ENCODE assay signal across 29 cellular contexts in the genomic region with DNA sequence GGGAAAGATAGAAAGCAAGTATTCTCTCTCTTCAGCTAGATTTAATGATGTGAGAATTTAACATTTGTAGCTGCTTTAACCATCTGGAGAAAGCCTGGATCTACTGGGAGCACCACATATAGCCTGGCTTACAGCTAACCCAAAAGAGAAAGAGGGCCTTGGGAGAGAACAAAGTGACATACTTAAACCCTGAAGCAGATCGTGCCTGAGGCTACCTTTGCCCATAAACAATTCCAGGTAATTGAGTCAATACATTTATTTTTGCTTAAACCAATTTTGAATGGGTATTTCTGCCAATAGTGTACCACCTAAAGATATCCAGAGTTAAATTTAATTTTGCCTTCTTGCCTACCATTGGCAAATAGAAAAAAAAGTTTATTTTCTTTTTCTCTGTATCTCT.
"Had no signal": no experiment of that assay in that cellular context is flagged by ENCODE, and none has a peak within 500 bp of the region (broad histone marks: within the 10 kb centered on the region; RNA-seq: fewer than 3 reads in every experiment).

No MANE protein-coding gene starts in this region.

- H3K36me3 Mint-ChIP-seq: natural killer cell; neural progenitor cell; stimulated activated effector memory CD8-positive, alpha-beta T cell treated with anti-CD3 and anti-CD28 coated beads, Interleukin-12 subunit alpha, Interleukin-12 subunit beta, amount 100 ng/mL, for 72 hours; stimulated activated naive B cell treated with anti-CD40 and anti-IgM and Interleukin-4, amounts not matched to agents 10 μg/mL and 1 μg/mL and 100 μg/mL, for 72 hours; type B pancreatic cell had no signal

- H3K4me1 Mint-ChIP-seq: natural killer cell; nephron progenitor cell; neural progenitor cell; stimulated activated effector memory CD8-positive, alpha-beta T cell treated with anti-CD3 and anti-CD28 coated beads, Interleukin-12 subunit alpha, Interleukin-12 subunit beta, amount 100 ng/mL, for 72 hours had no signal

- H3K4me2 ChIP-seq: neural progenitor cell had no signal

- FAIRE-seq: small intestine had no signal

- H3K4me1 ChIP-seq: neural progenitor cell, parathyroid adenoma, psoas muscle, right lobe of liver, sigmoid colon, stomach, thyroid gland, tibial nerve, upper lobe of right lung, uterus had no signal

- H3K36me3 ChIP-seq: neural progenitor cell, ovary, right lobe of liver, sigmoid colon, stomach, thoracic aorta, thyroid gland, tibial nerve, upper lobe of right lung, uterus had no signal

- H3K4me3 Mint-ChIP-seq: naive thymus-derived CD4-positive, alpha-beta T cell; natural killer cell; nephron progenitor cell; neural progenitor cell; stimulated activated effector memory CD8-positive, alpha-beta T cell treated with anti-CD3 and anti-CD28 coated beads, Interleukin-12 subunit alpha, Interleukin-12 subunit beta, amount 100 ng/mL, for 72 hours; stimulated activated naive B cell treated with anti-CD40 and anti-IgM and Interleukin-4, amounts not matched to agents 10 μg/mL and 1 μg/mL and 100 μg/mL, for 72 hours; stimulated activated naive CD8-positive, alpha-beta T cell treated with anti-CD3 and anti-CD28 coated beads, Interleukin-15, Interleukin-2, amounts not matched to agents 100 ng/mL and 50 ng/mL, for 24 hours; type B pancreatic cell had no signal

- H3K27me3 Mint-ChIP-seq: naive thymus-derived CD4-positive, alpha-beta T cell; progenitor cell of endocrine pancreas; stimulated activated naive CD8-positive, alpha-beta T cell treated with anti-CD3 and anti-CD28 coated beads, Interleukin-15, Interleukin-2, amounts not matched to agents 100 ng/mL and 50 ng/mL, for 24 hours; type B pancreatic cell had no signal

- DNase-seq: naive thymus-derived CD4-positive, alpha-beta T cell; natural killer cell; nephron progenitor cell; occipital lobe; ovary; posterior cingulate gyrus; psoas muscle; right cardiac atrium; right lobe of liver; sigmoid colon; small intestine; stimulated activated CD4-positive, alpha-beta T cell treated with anti-CD3 and anti-CD28 coated beads, Interleukin-15, amount 100 ng/mL, for 24 hours; stimulated activated CD4-positive, alpha-beta T cell treated with anti-CD3 and anti-CD28 coated beads, Interleukin-2, amount 100 ng/mL, for 24 hours; stimulated activated CD4-positive, alpha-beta T cell treated with anti-CD3 and anti-CD28 coated beads, Interleukin-2, amount 100 ng/mL, for 48 hours; stimulated activated CD4-positive, alpha-beta T cell treated with anti-CD3 and anti-CD28 coated beads, Interleukin-4, amount 100 ng/mL, for 24 hours; stimulated activated naive B cell treated with anti-CD40 and anti-IgM and Interleukin-4, amounts not matched to agents 10 μg/mL and 1 μg/mL and 100 μg/mL, for 72 hours; stimulated activated naive CD4-positive, alpha-beta T cell treated with Interleukin-2 at 50 U/mL for 16 hours; stomach; thyroid gland; upper lobe of right lung; uterus had no signal

- H2AFZ ChIP-seq: neural progenitor cell, parathyroid adenoma had no signal

- H3K27me3 ChIP-seq: neural progenitor cell, ovary, right lobe of liver, sigmoid colon, stomach, thyroid gland, tibial nerve, upper lobe of right lung, uterus had no signal

- H3K9ac ChIP-seq: neural progenitor cell, parathyroid adenoma had no signal

- H3K27ac Mint-ChIP-seq: naive thymus-derived CD4-positive, alpha-beta T cell; natural killer cell; nephron progenitor cell; progenitor cell of endocrine pancreas; stimulated activated effector memory CD8-positive, alpha-beta T cell treated with anti-CD3 and anti-CD28 coated beads, Interleukin-12 subunit alpha, Interleukin-12 subunit beta, amount 100 ng/mL, for 72 hours; stimulated activated naive B cell treated with anti-CD40 and anti-IgM and Interleukin-4, amounts not matched to agents 10 μg/mL and 1 μg/mL and 100 μg/mL, for 72 hours; stimulated activated naive CD8-positive, alpha-beta T cell treated with anti-CD3 and anti-CD28 coated beads, Interleukin-15, Interleukin-2, amounts not matched to agents 100 ng/mL and 50 ng/mL, for 24 hours; type B pancreatic cell had no signal

- ATAC-seq: naive thymus-derived CD4-positive, alpha-beta T cell; natural killer cell; psoas muscle; right cardiac atrium; right lobe of liver; stimulated activated effector memory CD8-positive, alpha-beta T cell treated with anti-CD3 and anti-CD28 coated beads, Interleukin-12 subunit alpha, Interleukin-12 subunit beta, amount 100 ng/mL, for 72 hours; stimulated activated naive B cell treated with anti-CD40 and anti-IgM and Interleukin-4, amounts not matched to agents 10 μg/mL and 1 μg/mL and 100 μg/mL, for 72 hours; upper lobe of right lung had no signal

- H3K79me2 ChIP-seq: parathyroid adenoma had no signal

- H3K4me3 ChIP-seq: neural progenitor cell, ovary, psoas muscle, right lobe of liver, sigmoid colon, stomach, thoracic aorta, thyroid gland, tibial nerve, upper lobe of right lung, uterus had no signal

- H3K27ac ChIP-seq: neural progenitor cell, ovary, parathyroid adenoma, psoas muscle, right lobe of liver, sigmoid colon, stomach, thoracic aorta, thyroid gland, tibial nerve, upper lobe of right lung, uterus had no signal

- H3K9me3 Mint-ChIP-seq: natural killer cell; stimulated activated effector memory CD8-positive, alpha-beta T cell treated with anti-CD3 and anti-CD28 coated beads, Interleukin-12 subunit alpha, Interleukin-12 subunit beta, amount 100 ng/mL, for 72 hours had no signal

- H3K9me3 ChIP-seq: ovary, psoas muscle, right lobe of liver, sigmoid colon, stomach, thoracic aorta, thyroid gland, upper lobe of right lung, uterus had no signal
